In the genomic region with DNA sequence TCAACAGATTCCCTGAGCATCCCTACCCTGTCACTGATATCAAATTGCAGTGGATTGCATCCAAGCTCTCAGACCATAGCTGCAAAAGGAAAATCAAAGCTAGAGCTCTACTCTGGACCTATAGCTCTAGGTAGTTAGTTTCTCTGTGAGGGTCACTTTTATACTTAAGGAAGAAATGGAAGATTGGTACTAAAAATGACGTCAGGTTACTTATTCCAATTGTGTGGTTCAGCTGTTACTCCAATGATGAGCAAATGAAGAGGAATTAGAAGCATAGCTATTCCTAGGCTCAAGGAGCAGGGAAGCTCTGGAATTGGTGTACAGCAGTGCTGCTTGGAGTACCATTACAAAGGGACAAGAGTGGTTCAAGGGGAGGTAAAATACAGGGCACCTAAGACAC, we compare ENCODE assay signal across 1 cellular context.
TF ChIP-seq lines count a peak whose summit lies in the region.

No MANE protein-coding gene starts in this region.

TF ChIP-seq in HepG2, 621 proteins besides CTCF, POLR2A, EP300 and RAD21:
- TF ChIP-seq, protein P1, sequence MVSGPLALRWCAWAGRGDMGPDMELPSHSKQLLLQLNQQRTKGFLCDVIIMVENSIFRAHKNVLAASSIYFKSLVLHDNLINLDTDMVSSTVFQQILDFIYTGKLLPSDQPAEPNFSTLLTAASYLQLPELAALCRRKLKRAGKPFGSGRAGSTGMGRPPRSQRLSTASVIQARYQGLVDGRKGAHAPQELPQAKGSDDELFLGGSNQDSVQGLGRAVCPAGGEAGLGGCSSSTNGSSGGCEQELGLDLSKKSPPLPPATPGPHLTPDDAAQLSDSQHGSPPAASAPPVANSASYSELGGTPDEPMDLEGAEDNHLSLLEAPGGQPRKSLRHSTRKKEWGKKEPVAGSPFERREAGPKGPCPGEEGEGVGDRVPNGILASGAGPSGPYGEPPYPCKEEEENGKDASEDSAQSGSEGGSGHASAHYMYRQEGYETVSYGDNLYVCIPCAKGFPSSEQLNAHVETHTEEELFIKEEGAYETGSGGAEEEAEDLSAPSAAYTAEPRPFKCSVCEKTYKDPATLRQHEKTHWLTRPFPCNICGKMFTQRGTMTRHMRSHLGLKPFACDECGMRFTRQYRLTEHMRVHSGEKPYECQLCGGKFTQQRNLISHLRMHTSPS (CRISPR knock-in tag; IDR thresholded peaks at IDR 0.05; ENCODE audit: low read depth) = no peak
- no peak for TF ChIP-seq FOXP1 (IDR thresholded peaks at IDR 0.05)
- TF ChIP-seq FOXP1 (CRISPR knock-in tag; IDR thresholded peaks at IDR 0.05) = no peak
- peak; percentile 78 for TF ChIP-seq ATF7 (IDR thresholded peaks at IDR 0.05)
- no peak for TF ChIP-seq ATF7 (CRISPR knock-in tag; IDR thresholded peaks at IDR 0.05)
- TF ChIP-seq MED13 (CRISPR knock-in tag; IDR thresholded peaks at IDR 0.05) = no peak
- TF ChIP-seq SETDB1 (CRISPR knock-in tag; IDR thresholded peaks at IDR 0.05; ENCODE audit: borderline replicate concordance) = no peak
- no peak for TF ChIP-seq ZNF20 (CRISPR knock-in tag; IDR thresholded peaks at IDR 0.05)
- TF ChIP-seq ZNF234 (CRISPR knock-in tag; conservative IDR thresholded peaks at IDR 0.05) = no peak
- TF ChIP-seq, protein P2, sequence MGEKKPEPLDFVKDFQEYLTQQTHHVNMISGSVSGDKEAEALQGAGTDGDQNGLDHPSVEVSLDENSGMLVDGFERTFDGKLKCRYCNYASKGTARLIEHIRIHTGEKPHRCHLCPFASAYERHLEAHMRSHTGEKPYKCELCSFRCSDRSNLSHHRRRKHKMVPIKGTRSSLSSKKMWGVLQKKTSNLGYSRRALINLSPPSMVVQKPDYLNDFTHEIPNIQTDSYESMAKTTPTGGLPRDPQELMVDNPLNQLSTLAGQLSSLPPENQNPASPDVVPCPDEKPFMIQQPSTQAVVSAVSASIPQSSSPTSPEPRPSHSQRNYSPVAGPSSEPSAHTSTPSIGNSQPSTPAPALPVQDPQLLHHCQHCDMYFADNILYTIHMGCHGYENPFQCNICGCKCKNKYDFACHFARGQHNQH (CRISPR knock-in tag; IDR thresholded peaks at IDR 0.05) = no peak
- TF ChIP-seq, protein P3, sequence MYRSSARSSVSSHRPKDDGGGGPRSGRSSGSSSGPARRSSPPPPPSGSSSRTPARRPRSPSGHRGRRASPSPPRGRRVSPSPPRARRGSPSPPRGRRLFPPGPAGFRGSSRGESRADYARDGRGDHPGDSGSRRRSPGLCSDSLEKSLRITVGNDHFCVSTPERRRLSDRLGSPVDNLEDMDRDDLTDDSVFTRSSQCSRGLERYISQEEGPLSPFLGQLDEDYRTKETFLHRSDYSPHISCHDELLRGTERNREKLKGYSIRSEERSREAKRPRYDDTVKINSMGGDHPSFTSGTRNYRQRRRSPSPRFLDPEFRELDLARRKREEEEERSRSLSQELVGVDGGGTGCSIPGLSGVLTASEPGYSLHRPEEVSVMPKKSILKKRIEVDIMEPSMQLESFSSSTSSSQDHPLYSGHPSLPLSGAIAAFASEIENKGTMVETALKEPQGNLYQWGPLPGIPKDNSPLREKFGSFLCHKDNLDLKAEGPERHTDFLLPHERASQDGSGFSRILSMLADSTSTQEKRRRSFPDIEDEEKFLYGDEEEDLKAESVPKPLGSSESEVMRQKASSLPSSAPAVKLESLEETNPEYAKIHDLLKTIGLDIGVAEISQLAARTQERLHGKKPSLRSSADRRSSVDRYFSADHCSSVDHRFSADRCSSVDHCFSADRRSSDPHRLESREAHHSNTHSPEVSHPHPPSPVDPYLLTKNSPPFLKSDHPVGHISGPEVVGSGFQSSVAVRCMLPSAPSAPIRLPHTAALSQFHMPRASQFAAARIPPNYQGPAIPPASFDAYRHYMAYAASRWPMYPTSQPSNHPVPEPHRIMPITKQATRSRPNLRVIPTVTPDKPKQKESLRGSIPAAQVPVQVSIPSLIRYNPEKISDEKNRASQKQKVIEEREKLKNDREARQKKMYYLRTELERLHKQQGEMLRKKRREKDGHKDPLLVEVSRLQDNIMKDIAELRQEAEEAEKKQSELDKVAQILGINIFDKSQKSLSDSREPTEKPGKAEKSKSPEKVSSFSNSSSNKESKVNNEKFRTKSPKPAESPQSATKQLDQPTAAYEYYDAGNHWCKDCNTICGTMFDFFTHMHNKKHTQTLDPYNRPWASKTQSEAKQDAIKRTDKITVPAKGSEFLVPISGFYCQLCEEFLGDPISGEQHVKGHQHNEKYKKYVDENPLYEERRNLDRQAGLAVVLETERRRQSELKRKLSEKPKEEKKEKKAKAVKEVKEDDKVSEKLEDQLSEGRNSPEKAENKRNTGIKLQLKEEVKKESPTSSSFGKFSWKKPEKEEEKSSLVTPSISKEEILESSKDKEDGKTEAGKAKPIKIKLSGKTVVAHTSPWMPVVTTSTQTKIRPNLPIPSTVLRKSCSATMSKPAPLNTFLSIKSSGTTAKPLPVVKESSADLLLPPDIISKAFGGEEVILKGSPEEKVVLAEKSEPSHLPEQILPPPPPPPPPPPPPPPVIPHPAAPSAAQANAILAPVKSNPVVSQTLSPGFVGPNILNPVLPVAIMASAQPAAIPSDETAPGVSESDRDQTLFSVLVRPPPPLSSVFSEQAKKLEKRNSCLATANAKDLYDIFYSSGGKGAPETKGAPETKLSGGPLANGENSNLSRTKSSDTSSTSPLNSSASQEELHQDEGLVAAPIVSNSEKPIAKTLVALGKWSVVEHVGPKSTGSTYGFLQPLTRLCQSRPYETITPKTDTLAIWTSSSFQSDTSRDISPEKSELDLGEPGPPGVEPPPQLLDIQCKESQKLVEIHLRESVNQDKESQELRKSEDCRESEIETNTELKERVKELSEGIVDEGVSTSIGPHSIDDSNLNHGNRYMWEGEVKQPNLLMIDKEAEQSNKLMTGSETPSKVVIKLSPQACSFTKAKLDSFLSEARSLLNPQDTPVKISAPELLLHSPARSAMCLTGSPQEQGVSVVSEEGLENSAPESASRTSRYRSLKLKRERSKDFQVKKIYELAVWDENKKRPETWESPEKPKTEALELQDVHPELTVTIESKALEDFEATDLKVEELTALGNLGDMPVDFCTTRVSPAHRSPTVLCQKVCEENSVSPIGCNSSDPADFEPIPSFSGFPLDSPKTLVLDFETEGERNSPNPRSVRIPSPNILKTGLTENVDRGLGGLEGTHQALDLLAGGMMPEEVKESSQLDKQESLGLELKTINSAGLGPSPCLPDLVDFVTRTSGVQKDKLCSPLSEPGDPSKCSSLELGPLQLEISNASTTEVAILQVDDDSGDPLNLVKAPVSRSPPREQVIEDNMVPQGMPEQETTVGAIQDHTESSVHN (CRISPR knock-in tag; IDR thresholded peaks at IDR 0.05) = no peak
- TF ChIP-seq CREB1 (IDR thresholded peaks at IDR 0.05) = peak; percentile 52; the same call in 1 of the 2 replicates
- no peak for TF ChIP-seq CREB1 (CRISPR knock-in tag; IDR thresholded peaks at IDR 0.05)
TF ChIP-seq in HepG2: peak in this region for 2.
